Comparison of ENCODE assay signal across 8 cellular contexts in the genomic region with DNA sequence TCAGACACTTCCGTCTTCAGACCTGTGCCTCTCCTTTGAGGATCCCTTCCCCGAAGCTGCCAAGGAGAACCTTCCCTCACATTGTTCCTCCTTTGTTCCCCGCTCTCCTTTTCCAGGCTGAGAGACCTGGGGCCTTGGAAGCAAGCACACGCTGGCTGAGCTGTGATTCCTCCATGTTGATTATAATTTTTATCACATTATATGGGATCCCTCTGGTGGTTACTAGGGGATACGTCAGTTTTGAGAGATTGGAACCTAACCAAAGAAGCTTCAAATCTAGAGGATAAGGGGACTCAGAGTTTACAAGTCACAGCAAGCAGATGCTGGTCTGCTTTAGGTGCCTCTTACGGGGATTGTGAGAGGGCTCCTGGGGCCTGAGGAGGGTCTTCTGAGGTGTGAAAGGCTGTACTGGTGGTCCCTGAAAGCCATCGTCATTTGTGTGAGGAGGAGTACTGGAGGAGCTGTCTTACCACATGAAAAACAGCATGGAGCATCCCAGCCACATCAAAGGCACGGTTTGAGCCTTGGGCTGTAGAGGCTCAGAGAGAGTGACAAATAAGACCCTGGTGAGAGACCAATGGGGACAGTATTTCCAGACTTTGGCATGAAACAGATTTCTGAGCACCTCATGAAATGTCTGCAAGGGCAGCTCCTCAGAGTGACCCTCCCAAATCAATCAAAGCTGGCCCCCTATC.
DNase-seq lines count a peak whose midpoint lies in the region; ATAC-seq, FAIRE-seq and TF ChIP-seq lines count a peak whose summit lies in the region.

No MANE protein-coding gene starts in this region.

- TF ChIP-seq CTCF in bronchial epithelial cell (IDR thresholded peaks at IDR 0.05; ENCODE audit: insufficient read depth, low read length, severe bottlenecking) (peak; percentile 58), nephron progenitor cell (IDR thresholded peaks at IDR 0.05) (no peak)

- no peak for FAIRE-seq in bronchial epithelial cell (lab: Jason Lieb, UNC)

- H3K4me3 Mint-ChIP-seq in nephron progenitor cell = no peak overlapping the region

- H3K4me1 Mint-ChIP-seq in nephron progenitor cell = peaks cover 66% of the 10 kb centered on the region

- DNase-seq in Daoy (ENCODE audit: low read depth) (peak; percentile 10), LHCN-M2 (ENCODE audit: low read depth) (peak; percentile 40), bronchial epithelial cell (ENCODE audit: low read depth) (peak; percentile 68), nephron progenitor cell (no peak), dedifferentiated amniotic fluid mesenchymal stem cell (ENCODE audit: extremely low spot score) (no peak)
- no peak for DNase-seq in activated CD4-positive, alpha-beta T cell treated with anti-CD3 and anti-CD28 coated beads, Interleukin-2, amount 50 U/mL, for 48 hours

- no peaks in the 10 kb centered on the region for H3K36me3 Mint-ChIP-seq in nephron progenitor cell (ENCODE audit: low read depth)

- H3K4me3 ChIP-seq in bronchial epithelial cell (ENCODE audit: low read depth, low read length) = no peak overlapping the region

- ATAC-seq in HG03354 (IDR thresholded peaks at IDR 0.05; ENCODE audit: poor library complexity, severe bottlenecking, unreplicated experiment) = no peak
- ATAC-seq in HG03439 (IDR thresholded peaks at IDR 0.05; ENCODE audit: unreplicated experiment) = no peak

- no peaks in the 10 kb centered on the region for H3K9me3 Mint-ChIP-seq in nephron progenitor cell

- no peaks in the 10 kb centered on the region for H3K27me3 ChIP-seq in bronchial epithelial cell (ENCODE audit: control insufficient read depth, insufficient read depth, low read length)

- H3K27me3 Mint-ChIP-seq in nephron progenitor cell (ENCODE audit: low read depth, poor library complexity) = no peaks in the 10 kb centered on the region

- H3K36me3 ChIP-seq in bronchial epithelial cell (ENCODE audit: control insufficient read depth, insufficient read depth, low read length) = no peaks in the 10 kb centered on the region

- H3K27ac Mint-ChIP-seq in nephron progenitor cell = peak overlapping the region; percentile 86

Comparison
In these comparisons a context has a peak if more than half of its experiments do, and no peak if none do; other contexts are left out.
1. DNase-seq: peak in Daoy (single experiment), LHCN-M2 (single experiment) and bronchial epithelial cell (single experiment); none in nephron progenitor cell (single experiment), dedifferentiated amniotic fluid mesenchymal stem cell (single experiment) and activated CD4-positive, alpha-beta T cell treated with anti-CD3 and anti-CD28 coated beads, Interleukin-2, amount 50 U/mL, for 48 hours (0 of 2).